8 cellular contexts compared by ENCODE assay signal in the genomic region with DNA sequence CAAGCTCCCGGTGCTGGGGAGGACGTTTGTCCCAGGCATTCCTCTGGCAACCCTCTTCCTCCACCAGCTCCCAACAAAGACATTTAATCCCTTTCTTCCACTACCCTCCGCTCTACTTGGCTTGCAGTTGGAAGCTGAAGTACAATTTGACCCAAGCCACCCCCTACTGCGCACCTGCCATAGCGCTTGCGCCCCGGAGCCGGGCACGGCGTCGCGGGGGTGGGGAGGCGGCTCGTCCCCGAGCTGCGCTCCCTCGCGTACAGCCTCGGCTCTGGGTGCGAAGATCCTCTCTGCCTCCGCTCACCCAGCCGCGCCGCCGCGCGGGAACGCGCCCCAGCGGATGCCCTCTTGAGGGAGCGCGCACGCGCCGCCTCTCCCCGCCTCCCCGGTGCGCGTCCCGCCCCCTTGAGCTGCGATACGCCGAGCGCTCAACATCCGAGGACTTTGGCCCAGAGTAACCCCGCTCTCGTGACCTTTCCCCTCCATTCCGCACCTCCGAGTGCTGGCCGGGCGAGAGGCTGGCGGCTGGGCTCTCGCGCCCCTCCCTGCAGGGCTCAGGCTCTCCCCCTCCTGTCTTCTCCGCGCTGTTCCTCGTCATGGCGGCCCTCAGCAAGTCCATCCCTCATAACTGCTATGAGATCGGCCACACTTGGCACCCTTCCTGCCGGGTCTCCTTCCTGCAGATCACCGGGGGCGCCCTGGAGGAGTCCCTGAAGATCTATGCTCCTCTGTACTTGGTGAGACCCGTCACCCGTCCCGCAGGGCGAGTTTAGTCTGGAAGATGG. TPM values are rescaled to one million over a fixed set of nuclear protein-coding genes. Genes with fewer than 3 reads are reported as not detected.
DNase-seq lines count a peak whose midpoint lies in the region; ATAC-seq and TF ChIP-seq lines count a peak whose summit lies in the region.

TMEM135 (plus strand) TSS at position 485 of the 785 bp plus-strand sequence; CDS start at position 597, 112 bp downstream.

- H3K36me3 ChIP-seq in liver (ENCODE audit: control insufficient read depth in 4 of 4, insufficient read depth in 3 of 4, low read depth in 1 of 4, low read length in 3 of 4) = no peaks in the 10 kb centered on the region

- peaks cover 26% of the 10 kb centered on the region for H3K36me3 Mint-ChIP-seq in CD4-positive, alpha-beta T cell (ENCODE audit: low read depth)

- peak; percentile 81 to 92 (median 88) for DNase-seq in CD4-positive, alpha-beta T cell
- DNase-seq in NCI-H82 (lab: John Stamatoyannopoulos, UW) (peak; percentile 94), dermis microvascular lymphatic vessel endothelial cell (ENCODE audit: low read depth in 2 of 2) (peak; percentile 77 to 92)
- peak; percentile 94 to 95 for DNase-seq in activated CD4-positive, alpha-beta T cell treated with anti-CD3 and anti-CD28 coated beads, Interleukin-2, amount 50 U/mL, for 48 hours
- peak; percentile 93 for DNase-seq in stimulated activated CD4-positive, alpha-beta T cell treated with anti-CD3 and anti-CD28 coated beads, Interleukin-4, amount 100 ng/mL, for 1 hour

- no peak for TF ChIP-seq CTCF in CD4-positive, alpha-beta T cell (IDR thresholded peaks at IDR 0.05)
- no peak for TF ChIP-seq CTCF in liver (IDR thresholded peaks at IDR 0.05; ENCODE audit: low read depth, low read length, missing input control)

- TF ChIP-seq RAD21 in liver (IDR thresholded peaks at IDR 0.05) = peak; percentile 30 to 60

- CTCF ChIA-PET in CD4-positive, alpha-beta T cell (lab: Charles Lee) = no interaction called here

- H3K4me3 ChIP-seq in liver (ENCODE audit: low read depth in 1 of 3, low read length in 3 of 3) = peak within 1 kb of the TSS; percentile 69 to 86 (median 83)

- H3K27ac ChIP-seq in CD4-positive, alpha-beta T cell (ENCODE audit: low read depth, low read length) = peak within 1 kb of the TSS; percentile 39
- H3K27ac ChIP-seq in liver (ENCODE audit: low read depth in 1 of 2, low read length in 2 of 2) = peak within 1 kb of the TSS; percentile 93 to 94

- no peaks in the 10 kb centered on the region for H3K27me3 Mint-ChIP-seq in CD4-positive, alpha-beta T cell

- H3K9ac ChIP-seq in liver (ENCODE audit: low read depth in 1 of 2, low read length in 2 of 2) = peak within 1 kb of the TSS; percentile 82 to 97

- peak within 1 kb of the TSS; percentile 96 for H3K4me3 Mint-ChIP-seq in CD4-positive, alpha-beta T cell

- H3K27ac Mint-ChIP-seq in CD4-positive, alpha-beta T cell = peak within 1 kb of the TSS; percentile 85

- POLR2A ChIA-PET in CD4-positive, alpha-beta T cell (lab: Charles Lee) = interaction anchor here (0.5 to 1.3 kb wide), 4 partner anchors 26 to 1338 kb away, joined by 3 read pairs; no protein-coding TSS in a partner anchor

- H3K9me3 Mint-ChIP-seq in CD4-positive, alpha-beta T cell = no peaks in the 10 kb centered on the region

- peaks cover 8 to 37% (median 18%) of the 10 kb centered on the region in 4 donors for H3K4me1 ChIP-seq in liver (ENCODE audit: control insufficient read depth in 4 of 4, insufficient read depth in 4 of 4, low read length in 3 of 4)

- peak; percentile 95 for ATAC-seq in CD4-positive, alpha-beta T cell (ENCODE audit: poor library complexity)
- ATAC-seq in GM19452 (IDR thresholded peaks at IDR 0.05; ENCODE audit: unreplicated experiment) (peak; percentile 99), HG03575 (IDR thresholded peaks at IDR 0.05; ENCODE audit: extremely low read depth, insufficient number of reproducible peaks, low FRiP score, unreplicated experiment) (peak; percentile 99)

- intact Hi-C loops in CD4-positive, alpha-beta T cell (cut with DNase I, micrococcal nuclease) = loop anchor here (5.0 to 10.0 kb wide), 4 partner anchors 47 to 1413 kb away; partner anchors contain the start of genes DLG2 (in 1 of the 2) and TMEM126B (in 1 of the 2)

- H3K27me3 ChIP-seq in CD4-positive, alpha-beta T cell (ENCODE audit: control insufficient read depth, insufficient read depth, low read length) = no peaks in the 10 kb centered on the region
- H3K27me3 ChIP-seq in liver (ENCODE audit: control insufficient read depth in 4 of 4, insufficient read depth in 4 of 4, low read length in 3 of 4) = no peaks in the 10 kb centered on the region

- peaks cover 57% of the 10 kb centered on the region for H3K4me1 Mint-ChIP-seq in CD4-positive, alpha-beta T cell (ENCODE audit: low read depth)

- H3K9me3 ChIP-seq in CD4-positive, alpha-beta T cell (ENCODE audit: control insufficient read depth, low read length) = no peaks in the 10 kb centered on the region
- H3K9me3 ChIP-seq in liver (ENCODE audit: control insufficient read depth in 4 of 4, low read length in 3 of 4) = no peaks in the 10 kb centered on the region

- WGBS in liver = under 1% methylated on average over 66 of the region's 66 CpGs

TF ChIP-seq in liver, 16 proteins besides CTCF, POLR2A, EP300 and RAD21:
- TF ChIP-seq, protein P1, sequence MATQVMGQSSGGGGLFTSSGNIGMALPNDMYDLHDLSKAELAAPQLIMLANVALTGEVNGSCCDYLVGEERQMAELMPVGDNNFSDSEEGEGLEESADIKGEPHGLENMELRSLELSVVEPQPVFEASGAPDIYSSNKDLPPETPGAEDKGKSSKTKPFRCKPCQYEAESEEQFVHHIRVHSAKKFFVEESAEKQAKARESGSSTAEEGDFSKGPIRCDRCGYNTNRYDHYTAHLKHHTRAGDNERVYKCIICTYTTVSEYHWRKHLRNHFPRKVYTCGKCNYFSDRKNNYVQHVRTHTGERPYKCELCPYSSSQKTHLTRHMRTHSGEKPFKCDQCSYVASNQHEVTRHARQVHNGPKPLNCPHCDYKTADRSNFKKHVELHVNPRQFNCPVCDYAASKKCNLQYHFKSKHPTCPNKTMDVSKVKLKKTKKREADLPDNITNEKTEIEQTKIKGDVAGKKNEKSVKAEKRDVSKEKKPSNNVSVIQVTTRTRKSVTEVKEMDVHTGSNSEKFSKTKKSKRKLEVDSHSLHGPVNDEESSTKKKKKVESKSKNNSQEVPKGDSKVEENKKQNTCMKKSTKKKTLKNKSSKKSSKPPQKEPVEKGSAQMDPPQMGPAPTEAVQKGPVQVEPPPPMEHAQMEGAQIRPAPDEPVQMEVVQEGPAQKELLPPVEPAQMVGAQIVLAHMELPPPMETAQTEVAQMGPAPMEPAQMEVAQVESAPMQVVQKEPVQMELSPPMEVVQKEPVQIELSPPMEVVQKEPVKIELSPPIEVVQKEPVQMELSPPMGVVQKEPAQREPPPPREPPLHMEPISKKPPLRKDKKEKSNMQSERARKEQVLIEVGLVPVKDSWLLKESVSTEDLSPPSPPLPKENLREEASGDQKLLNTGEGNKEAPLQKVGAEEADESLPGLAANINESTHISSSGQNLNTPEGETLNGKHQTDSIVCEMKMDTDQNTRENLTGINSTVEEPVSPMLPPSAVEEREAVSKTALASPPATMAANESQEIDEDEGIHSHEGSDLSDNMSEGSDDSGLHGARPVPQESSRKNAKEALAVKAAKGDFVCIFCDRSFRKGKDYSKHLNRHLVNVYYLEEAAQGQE (IDR thresholded peaks at IDR 0.05) = no peak
- no peak for TF ChIP-seq FOXA2 (IDR thresholded peaks at IDR 0.05)
- TF ChIP-seq FOXA1 (IDR thresholded peaks at IDR 0.05) = peak; percentile 11
- peak; percentile 97 for TF ChIP-seq YY1 (IDR thresholded peaks at IDR 0.05)
- TF ChIP-seq GABPA (IDR thresholded peaks at IDR 0.05 in 1 of 2, conservative IDR thresholded peaks at IDR 0.05 in 1 of 2) = no peak
- TF ChIP-seq HNF4G (IDR thresholded peaks at IDR 0.05) = peak; percentile 27
- peak; percentile 93 to 98 for TF ChIP-seq RXRA (IDR thresholded peaks at IDR 0.05)
- peak in 1 of 2 donors; percentile 15 for TF ChIP-seq EGR1 (IDR thresholded peaks at IDR 0.05; ENCODE audit: low read depth in 2 of 2)
- peak; percentile 28 for TF ChIP-seq TAF1 (conservative IDR thresholded peaks at IDR 0.05)
- no peak for TF ChIP-seq JUND (IDR thresholded peaks at IDR 0.05)
- no peak for TF ChIP-seq MAX (IDR thresholded peaks at IDR 0.05)
- peak; percentile 92 for TF ChIP-seq SP1 (IDR thresholded peaks at IDR 0.05)
- TF ChIP-seq NR2F2 (IDR thresholded peaks at IDR 0.05) = peak; percentile 67
- TF ChIP-seq HNF4A (conservative IDR thresholded peaks at IDR 0.05) = peak; percentile 61 to 63
- no peak for TF ChIP-seq ZBTB33 (IDR thresholded peaks at IDR 0.05)
- TF ChIP-seq, protein P2, sequence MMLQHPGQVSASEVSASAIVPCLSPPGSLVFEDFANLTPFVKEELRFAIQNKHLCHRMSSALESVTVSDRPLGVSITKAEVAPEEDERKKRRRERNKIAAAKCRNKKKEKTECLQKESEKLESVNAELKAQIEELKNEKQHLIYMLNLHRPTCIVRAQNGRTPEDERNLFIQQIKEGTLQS (IDR thresholded peaks at IDR 0.05) = no peak

RNA-seq across cellular contexts. Expression of gene TMEM135, which starts in this region (rescaled TPM):
- total RNA-seq in CD4-positive, alpha-beta T cell = 10 to 100 TPM; 14.1 to 15.6 TPM
- total RNA-seq in dermis microvascular lymphatic vessel endothelial cell (18.3 and 25.8 TPM in 2 replicates), liver (10 to 100 TPM; 29.4 to 38.9 TPM)
- 10 to 100 TPM; 10.0 to 17.5 TPM for polyA plus RNA-seq in liver

Comparison
In these comparisons a context has a peak if more than half of its experiments do, and no peak if none do; other contexts are left out.
1. Peak in every context shown above with its lines: DNase-seq, ATAC-seq, H3K4me3 ChIP-seq and H3K27ac ChIP-seq.